Comparison of ENCODE assay signal across 11 cellular contexts in the genomic region with DNA sequence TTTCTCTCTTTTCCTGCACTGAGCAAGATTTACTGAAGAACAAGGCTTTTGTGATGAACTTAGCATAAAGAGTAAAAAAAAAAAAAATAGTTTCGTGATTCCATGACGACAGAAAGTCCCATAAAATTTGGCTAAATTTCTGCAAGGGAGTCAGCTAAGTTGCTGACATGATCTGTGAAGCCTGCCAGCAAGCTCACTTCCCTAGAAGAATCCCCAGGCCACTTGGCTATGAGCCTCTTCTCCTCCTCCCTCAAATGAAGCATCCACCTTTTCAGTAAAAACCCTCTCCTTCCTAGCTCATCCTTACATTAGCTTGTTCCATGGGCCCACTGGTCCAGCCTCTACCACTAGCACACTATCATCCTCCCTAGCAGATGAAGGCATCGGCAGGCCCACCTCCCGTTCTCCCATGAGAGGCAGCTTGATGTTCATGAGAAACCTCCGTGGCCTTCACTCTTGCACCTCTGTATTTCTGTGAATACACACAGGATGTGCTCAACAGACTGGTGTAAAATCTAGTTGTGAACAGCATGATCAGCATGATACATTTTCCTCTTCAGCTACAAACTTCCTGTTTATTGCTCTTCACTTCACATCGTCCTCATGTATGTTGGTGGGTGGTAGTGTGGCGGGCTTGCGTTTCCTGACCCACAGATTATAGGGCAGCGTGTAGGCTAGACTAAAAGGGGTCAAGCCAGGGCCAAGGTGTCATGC. TPM values are rescaled to one million over a fixed set of nuclear protein-coding genes. Genes with fewer than 3 reads are reported as not detected.
A peak's percentile ranks its signal among the peaks of the same experiment; 100 is the strongest.
DNase-seq lines count a peak whose midpoint lies in the region; ATAC-seq and TF ChIP-seq lines count a peak whose summit lies in the region.
"Had no signal": no experiment of that assay in that cellular context is flagged by ENCODE, and none has a peak within 500 bp of the region (broad histone marks: within the 10 kb centered on the region; RNA-seq: fewer than 3 reads in every experiment).

No MANE protein-coding gene starts in this region.

- H3K27ac Mint-ChIP-seq in T-cell: peak overlapping the region; percentile 100
- peak overlapping the region; percentile 100 for H3K27ac Mint-ChIP-seq in activated T-helper 1 cell treated with anti-CD3 and anti-CD28 coated beads, Interleukin-12 subunit alpha, Interleukin-12 subunit beta, Interleukin-2, Interleukin-4 antibody, amounts not matched to agents 30 ng/mL and 10 ng/mL and 1 ng/mL, durations not matched to agents 14 hours and 24 hours and 36 hours

- H3K4me3 ChIP-seq in right atrium auricular region (no peak overlapping the region), OCI-LY7 (ENCODE audit: low read depth, low read length, poor library complexity, severe bottlenecking) (no peak overlapping the region)

- ATAC-seq in T-cell (replicated peaks in 1 of 4) (peak; percentile 54 to 73 (median 68)), HG03039 (IDR thresholded peaks at IDR 0.05; ENCODE audit: unreplicated experiment) (no peak), GM21576 (IDR thresholded peaks at IDR 0.05; ENCODE audit: unreplicated experiment) (no peak)

- no peaks in the 10 kb centered on the region for H3K27me3 ChIP-seq in right atrium auricular region

- TF ChIP-seq CTCF in right atrium auricular region (IDR thresholded peaks at IDR 0.05) (no peak), OCI-LY7 (conservative IDR thresholded peaks at IDR 0.05; ENCODE audit: low read length) (no peak)

- H3K4me2 ChIP-seq in OCI-LY7 (ENCODE audit: low read length): no peak overlapping the region

- peaks cover 98 to 99% (median 98%) of the 10 kb centered on the region in 3 donors for H3K4me1 Mint-ChIP-seq in T-cell
- H3K4me1 Mint-ChIP-seq in activated T-helper 1 cell treated with anti-CD3 and anti-CD28 coated beads, Interleukin-12 subunit alpha, Interleukin-12 subunit beta, Interleukin-2, Interleukin-4 antibody, amounts not matched to agents 30 ng/mL and 10 ng/mL and 1 ng/mL, durations not matched to agents 14 hours and 24 hours and 36 hours (ENCODE audit: low read depth): peaks cover 96% of the 10 kb centered on the region

- H3K79me2 ChIP-seq in OCI-LY7 (ENCODE audit: insufficient read depth, low read depth, low read length): no peaks in the 10 kb centered on the region

- H2AFZ ChIP-seq in OCI-LY7 (ENCODE audit: low read length): no peak overlapping the region

- H3K9me2 ChIP-seq in OCI-LY7 (ENCODE audit: insufficient read depth, low read length): no peaks in the 10 kb centered on the region

- CTCF ChIA-PET in T-cell (lab: Charles Lee) (interaction anchor here (0.5 to 1.3 kb wide), 8 partner anchors 18 to 274 kb away, joined by 3 to 8 read pairs (median 4); a partner anchor contains a TSS), OCI-LY7 (lab: Charles Lee; ENCODE audit: unreplicated experiment) (no interaction called here)

- intact Hi-C loops in activated T-helper 1 cell treated with anti-CD3 and anti-CD28 coated beads, Interleukin-12 subunit alpha, Interleukin-12 subunit beta, Interleukin-2, Interleukin-4 antibody, amounts not matched to agents 30 ng/mL and 10 ng/mL and 1 ng/mL, durations not matched to agents 14 hours and 24 hours and 36 hours (cut with micrococcal nuclease): loop anchor here (1.0 kb wide), 4 partner anchors 22 to 187 kb away; no protein-coding TSS in a partner anchor
- intact Hi-C loops in OCI-LY7 (cut with micrococcal nuclease; ENCODE audit: unreplicated experiment): no loop called here

- no TSS peak for BruUV-seq in OCI-LY7 (replicated peaks; lab: Mats Ljungman, UMichigan)

- H3K9me3 ChIP-seq in right atrium auricular region (no peaks in the 10 kb centered on the region), OCI-LY7 (ENCODE audit: low read length) (no peaks in the 10 kb centered on the region)

- H3K4me1 ChIP-seq in right atrium auricular region (peaks cover 0 to 16% of the 10 kb centered on the region in 2 donors), OCI-LY7 (ENCODE audit: insufficient read depth, low read length, poor library complexity, severe bottlenecking) (no peaks in the 10 kb centered on the region)

- peaks cover 0 to 3% (median 1%) of the 10 kb centered on the region in 3 donors for H3K9me3 Mint-ChIP-seq in T-cell
- peaks cover 3% of the 10 kb centered on the region for H3K9me3 Mint-ChIP-seq in activated T-helper 1 cell treated with anti-CD3 and anti-CD28 coated beads, Interleukin-12 subunit alpha, Interleukin-12 subunit beta, Interleukin-2, Interleukin-4 antibody, amounts not matched to agents 30 ng/mL and 10 ng/mL and 1 ng/mL, durations not matched to agents 14 hours and 24 hours and 36 hours

- H3K36me3 Mint-ChIP-seq in T-cell: peaks cover 30% of the 10 kb centered on the region
- H3K36me3 Mint-ChIP-seq in activated T-helper 1 cell treated with anti-CD3 and anti-CD28 coated beads, Interleukin-12 subunit alpha, Interleukin-12 subunit beta, Interleukin-2, Interleukin-4 antibody, amounts not matched to agents 30 ng/mL and 10 ng/mL and 1 ng/mL, durations not matched to agents 14 hours and 24 hours and 36 hours (ENCODE audit: low read depth): peaks cover 34% of the 10 kb centered on the region

- H3K27ac ChIP-seq in right atrium auricular region (peak overlapping the region; percentile 0 to 13), OCI-LY7 (ENCODE audit: low read depth, low read length, poor library complexity, severe bottlenecking) (no peak overlapping the region)

- H3K36me3 ChIP-seq in right atrium auricular region (peaks cover 16% of the 10 kb centered on the region), OCI-LY7 (ENCODE audit: insufficient read depth, low read length) (no peaks in the 10 kb centered on the region)

- H3K4me3 Mint-ChIP-seq in T-cell: peak overlapping the region; percentile 76 to 85 (median 76)
- peak overlapping the region; percentile 88 for H3K4me3 Mint-ChIP-seq in activated T-helper 1 cell treated with anti-CD3 and anti-CD28 coated beads, Interleukin-12 subunit alpha, Interleukin-12 subunit beta, Interleukin-2, Interleukin-4 antibody, amounts not matched to agents 30 ng/mL and 10 ng/mL and 1 ng/mL, durations not matched to agents 14 hours and 24 hours and 36 hours

- H4K20me1 ChIP-seq in OCI-LY7 (ENCODE audit: insufficient read depth, low read length): no peaks in the 10 kb centered on the region

- no peaks in the 10 kb centered on the region for H3K27me3 Mint-ChIP-seq in T-cell
- H3K27me3 Mint-ChIP-seq in activated T-helper 1 cell treated with anti-CD3 and anti-CD28 coated beads, Interleukin-12 subunit alpha, Interleukin-12 subunit beta, Interleukin-2, Interleukin-4 antibody, amounts not matched to agents 30 ng/mL and 10 ng/mL and 1 ng/mL, durations not matched to agents 14 hours and 24 hours and 36 hours (ENCODE audit: insufficient read depth): no peaks in the 10 kb centered on the region

- DNase-seq in T-cell (peak in 33 of 34 experiments; percentile 18 to 70 (median 51)), right atrium auricular region (ENCODE audit: low spot score) (no peak), NCI-H187 treated with DMSO at 0.1 percent for 48 hours (lab: John Stamatoyannopoulos, UW) (no peak), OCI-LY7 (ENCODE audit: low spot score) (no peak)
- peak; percentile 60 for DNase-seq in activated T-helper 1 cell treated with anti-CD3 and anti-CD28 coated beads, Interleukin-12 subunit alpha, Interleukin-12 subunit beta, Interleukin-2, Interleukin-4 antibody, amounts not matched to agents 30 ng/mL and 10 ng/mL and 1 ng/mL, durations not matched to agents 14 hours and 24 hours and 36 hours (ENCODE audit: low spot score)
- peak; percentile 31 for DNase-seq in stimulated activated naive CD4-positive, alpha-beta T cell treated with Interleukin-2 at 50 U/mL for 16 hours (lab: John Stamatoyannopoulos, UW)
- DNase-seq: DMS153; mesenchymal stem cell; stimulated activated CD4-positive, alpha-beta T cell treated with anti-CD3 and anti-CD28 coated beads, Interleukin-12 subunit alpha, Interleukin-12 subunit beta, amount 100 ng/mL, for 4 hours had no signal

- POLR2A ChIA-PET in T-cell (lab: Charles Lee): interaction anchor here (0.5 to 1.9 kb wide), 13 partner anchors 9 to 302 kb away, joined by 3 to 15 read pairs (median 4); a partner anchor contains a TSS
- POLR2A ChIA-PET in OCI-LY7 (lab: Charles Lee): no interaction called here

RNA-seq across cellular contexts. Expression of a gene that starts 30.9 kb away (rescaled TPM):
- 10 to 100 TPM; 17.8 to 54.6 (median 50.1) TPM for total RNA-seq in T-cell
- total RNA-seq in activated T-helper 1 cell treated with anti-CD3 and anti-CD28 coated beads, Interleukin-12 subunit alpha, Interleukin-12 subunit beta, Interleukin-2, Interleukin-4 antibody, amounts not matched to agents 30 ng/mL and 10 ng/mL and 1 ng/mL, durations not matched to agents 14 hours and 24 hours and 36 hours: 9.2 and 9.4 TPM in 2 replicates
- total RNA-seq in right atrium auricular region: 1 to 10 TPM; 6.6 to 9.6 TPM
- total RNA-seq in OCI-LY7 (2014; rRNA removed; shearing (Covaris generic)): not detected in 2 replicates
- not detected in 2 replicates for total RNA-seq in OCI-LY7 (2022)

RNA-seq across cellular contexts. Expression of a gene that starts 33.3 kb away (rescaled TPM):
- total RNA-seq in T-cell (100 to 1,000 TPM in 3 of 5 donors, 10 to 100 TPM in 2; 76.8 to 430 (median 392) TPM), right atrium auricular region (10 to 100 TPM; 12.7 to 12.9 TPM), OCI-LY7 (2022) (not detected in 2 replicates)
- 46.9 and 55.1 TPM in 2 replicates for total RNA-seq in activated T-helper 1 cell treated with anti-CD3 and anti-CD28 coated beads, Interleukin-12 subunit alpha, Interleukin-12 subunit beta, Interleukin-2, Interleukin-4 antibody, amounts not matched to agents 30 ng/mL and 10 ng/mL and 1 ng/mL, durations not matched to agents 14 hours and 24 hours and 36 hours
- total RNA-seq in OCI-LY7 (2014; rRNA removed; shearing (Covaris generic)): not detected in 2 replicates

Comparison
In these comparisons a context has a peak if more than half of its experiments do, and no peak if none do; other contexts are left out.
1. ATAC-seq: peak in T-cell (4 of 4); none in HG03039 (single experiment) and GM21576 (single experiment).
2. DNase-seq: peak in T-cell (33 of 34), activated T-helper 1 cell treated with anti-CD3 and anti-CD28 coated beads, Interleukin-12 subunit alpha, Interleukin-12 subunit beta, Interleukin-2, Interleukin-4 antibody, amounts not matched to agents 30 ng/mL and 10 ng/mL and 1 ng/mL, durations not matched to agents 14 hours and 24 hours and 36 hours (single experiment) and stimulated activated naive CD4-positive, alpha-beta T cell treated with Interleukin-2 at 50 U/mL for 16 hours (single experiment); none in right atrium auricular region (single experiment), NCI-H187 treated with DMSO at 0.1 percent for 48 hours (single experiment) and OCI-LY7 (single experiment).
3. RNA of a gene that starts 33.3 kb away (total RNA-seq): 76.8 to 430 TPM in T-cell, 46.9 to 55.1 TPM in activated T-helper 1 cell treated with anti-CD3 and anti-CD28 coated beads, Interleukin-12 subunit alpha, Interleukin-12 subunit beta, Interleukin-2, Interleukin-4 antibody, amounts not matched to agents 30 ng/mL and 10 ng/mL and 1 ng/mL, durations not matched to agents 14 hours and 24 hours and 36 hours and 12.7 to 12.9 TPM in right atrium auricular region; not detected in OCI-LY7; every median in the first group is over 10 times any median in the second.